In genomic region chr9:37324691-37325490, GRCh38 we compare ENCODE assay signal across 10 cellular contexts.
DNase-seq lines count a peak whose midpoint lies in the region; ATAC-seq, FAIRE-seq and TF ChIP-seq lines count a peak whose summit lies in the region.
"Had no signal": no experiment of that assay in that cellular context is flagged by ENCODE, and none has a peak within 500 bp of the region (broad histone marks: within the 10 kb centered on the region; RNA-seq: fewer than 3 reads in every experiment).

No MANE protein-coding gene starts in this region.

- ATAC-seq in CD8-positive, alpha-beta T cell = no peak
- ATAC-seq in GM19452 (IDR thresholded peaks at IDR 0.05; ENCODE audit: unreplicated experiment) (peak; percentile 2), GM12878 (peak; percentile 79), HG02840 (IDR thresholded peaks at IDR 0.05; ENCODE audit: low FRiP score, unreplicated experiment) (no peak)
- ATAC-seq: stimulated activated naive CD8-positive, alpha-beta T cell treated with anti-CD3 and anti-CD28 coated beads, Interleukin-15, Interleukin-2, amounts not matched to agents 100 U/mL and 50 U/mL, for 24 hours had no signal

- H3K27ac ChIP-seq in CD8-positive, alpha-beta T cell (ENCODE audit: low read depth, low read length) = no peak overlapping the region
- H3K27ac ChIP-seq in GM12878 (ENCODE audit: control insufficient read depth, insufficient read depth) = peak overlapping the region; percentile 93
- no peak overlapping the region for H3K27ac ChIP-seq in thyroid gland
- H3K27ac ChIP-seq: parathyroid adenoma had no signal

- POLR2A ChIA-PET in CD8-positive, alpha-beta T cell (lab: Charles Lee) = no interaction called here
- POLR2A ChIA-PET in GM12878 (lab: Charles Lee) = interaction anchor here (0.8 to 3.4 kb wide), 16 partner anchors 12 to 326 kb away, joined by 3 to 24 read pairs (median 4); partner anchors contain the start of gene PAX5

- no peak for TF ChIP-seq RAD21 in GM12878 (IDR thresholded peaks at IDR 0.05; ENCODE audit: insufficient read depth, low read depth, low read length)

- TF ChIP-seq EP300 in GM12878 (IDR thresholded peaks at IDR 0.05; ENCODE audit: borderline replicate concordance in 1 of 2, control insufficient read depth in 1 of 2, low read depth in 2 of 2, low read length in 2 of 2) = peak in 1 of 2 experiments; percentile 65; a peak in 1 of 4 replicates

- peaks cover 9% of the 10 kb centered on the region for H3K79me2 ChIP-seq in GM12878 (ENCODE audit: control insufficient read depth, insufficient read depth, low read length)
- H3K79me2 ChIP-seq: parathyroid adenoma had no signal

- RAD21 ChIA-PET in GM12878 (lab: Charles Lee; ENCODE audit: unreplicated experiment) = interaction anchor here (0.6 to 3.1 kb wide), 24 partner anchors 10 to 452 kb away, joined by 3 to 42 read pairs (median 5); partner anchors contain the start of gene ZCCHC7

- no peaks in the 10 kb centered on the region for H3K9me3 ChIP-seq in CD8-positive, alpha-beta T cell (ENCODE audit: low read length)
- H3K9me3 ChIP-seq in GM12878 (replicated peaks; ENCODE audit: control insufficient read depth, insufficient read depth, low read length) (no peaks in the 10 kb centered on the region; the same call in 2 of the 3 replicates), thyroid gland (no peaks in the 10 kb centered on the region)

- SMC1A ChIA-PET in GM12878 (lab: Charles Lee; ENCODE audit: uncharacterized antibody, unreplicated experiment) = interaction anchor here (0.8 to 5.6 kb wide), 36 partner anchors 7 to 525 kb away, joined by 3 to 65 read pairs (median 5); no protein-coding TSS in a partner anchor

- CTCF ChIA-PET in CD8-positive, alpha-beta T cell (lab: Charles Lee) = interaction anchor here (1.3 to 2.8 kb wide), 2 partner anchors 23 to 452 kb away, joined by 3 to 13 read pairs; no protein-coding TSS in a partner anchor
- CTCF ChIA-PET in GM12878 (lab: Yijun Ruan, JAX) = interaction anchor here (0.8 to 8.1 kb wide), 19 partner anchors 7 to 451 kb away, joined by 3 to 38 read pairs (median 7); no protein-coding TSS in a partner anchor

- H3K27me3 ChIP-seq in CD8-positive, alpha-beta T cell (ENCODE audit: insufficient read depth, low read length) = no peaks in the 10 kb centered on the region
- no peaks in the 10 kb centered on the region for H3K27me3 ChIP-seq in GM12878 (replicated peaks in 1 of 2; ENCODE audit: control insufficient read depth in 2 of 2, insufficient read depth in 2 of 2, low read length in 1 of 2)
- no peaks in the 10 kb centered on the region for H3K27me3 ChIP-seq in thyroid gland

- WGBS in GM12878 (ENCODE audit: insufficient coverage, insufficient replicate concordance, low lambda C conversion rate, missing lambda C conversion rate) = under 1% methylated on average over 5 of the region's 5 CpGs
- WGBS in thyroid gland, 2 donors = 92% methylated on average over 5 of the region's 5 CpGs

- H4K20me1 ChIP-seq in GM12878 (ENCODE audit: control insufficient read depth, insufficient read depth) = no peaks in the 10 kb centered on the region

- peaks cover 25% of the 10 kb centered on the region for H3K36me3 Mint-ChIP-seq in CD8-positive, alpha-beta T cell

- no peaks in the 10 kb centered on the region for H3K9me3 Mint-ChIP-seq in CD8-positive, alpha-beta T cell

- intact Hi-C loops in CD8-positive, alpha-beta T cell (cut with DNase I, micrococcal nuclease) = loop anchor here in 1 of 2 experiments (5.0 kb wide), 1 partner anchor 453 kb away; no protein-coding TSS in a partner anchor
- intact Hi-C loops in GM12878 (cut with micrococcal nuclease; ENCODE audit: unreplicated experiment) = loop anchor here (5.0 kb wide), 2 partner anchors 293 to 453 kb away; partner anchors contain the start of gene PAX5
- intact Hi-C loops in thyroid gland (cut with DNase I) = no loop called here

- no peaks in the 10 kb centered on the region for H3K36me3 ChIP-seq in CD8-positive, alpha-beta T cell (ENCODE audit: insufficient read depth, low read length)
- no peaks in the 10 kb centered on the region; a peak in 3 of 4 replicates for H3K36me3 ChIP-seq in GM12878 (ENCODE audit: control insufficient read depth in 2 of 2, insufficient read depth in 2 of 2, low read length in 1 of 2)
- H3K36me3 ChIP-seq in thyroid gland = no peaks in the 10 kb centered on the region

- TF ChIP-seq POLR2A in GM12878 (IDR thresholded peaks at IDR 0.05; ENCODE audit: low read depth, low read length) (no peak), thyroid gland (IDR thresholded peaks at IDR 0.05) (no peak)

- no peak overlapping the region for H3K4me3 ChIP-seq in CD8-positive, alpha-beta T cell (ENCODE audit: low read depth, low read length)
- H3K4me3 ChIP-seq in LNCaP clone FGC (ENCODE audit: low read depth, low read length) (no peak overlapping the region), GM12878 (peak overlapping the region; percentile 18), thyroid gland (replicated peaks in 1 of 3) (no peak overlapping the region)

- peaks cover 6% of the 10 kb centered on the region for H3K4me1 Mint-ChIP-seq in CD8-positive, alpha-beta T cell (ENCODE audit: low read depth)

- H3K27ac Mint-ChIP-seq in CD8-positive, alpha-beta T cell = peak overlapping the region; percentile 66

- in situ Hi-C loops in GM12878 (cut with MboI) = no loop called here

- DNase-seq in CD8-positive, alpha-beta T cell = no peak
- DNase-seq in LNCaP clone FGC (ENCODE audit: low read depth) (peak; percentile 43), GM12878 (ENCODE audit: low read depth, low spot score) (no peak), GF-D8 (lab: John Stamatoyannopoulos, UW) (no peak), thyroid gland (no peak), iPS-NIHi7 (ENCODE audit: extremely low spot score) (no peak)
- DNase-seq: stimulated activated naive CD8-positive, alpha-beta T cell treated with anti-CD3 and anti-CD28 coated beads, Interleukin-15, Interleukin-2, amounts not matched to agents 100 U/mL and 50 U/mL, for 24 hours had no signal

- H2AFZ ChIP-seq in GM12878 (ENCODE audit: control insufficient read depth, low read depth, low read length) = peak overlapping the region; percentile 77
- H2AFZ ChIP-seq: parathyroid adenoma had no signal

- no peak overlapping the region for H3K4me3 Mint-ChIP-seq in CD8-positive, alpha-beta T cell

- H3K9ac ChIP-seq in GM12878 (ENCODE audit: control insufficient read depth, insufficient read depth, low read length) = peak overlapping the region; percentile 69
- H3K9ac ChIP-seq: parathyroid adenoma had no signal

- BruUV-seq in GM12878 (replicated peaks; lab: Mats Ljungman, UMichigan) = no TSS peak

- TF ChIP-seq CTCF in CD8-positive, alpha-beta T cell (IDR thresholded peaks at IDR 0.05) = no peak
- TF ChIP-seq CTCF in LNCaP clone FGC (IDR thresholded peaks at IDR 0.05; ENCODE audit: control insufficient read depth, extremely low read depth, insufficient read depth) (no peak), GM12878 (IDR thresholded peaks at IDR 0.05 in 2 of 3, conservative IDR thresholded peaks at IDR 0.05 in 1 of 3; ENCODE audit: control insufficient read depth in 2 of 3, extremely low read depth in 1 of 3, insufficient read depth in 1 of 3, low read depth in 3 of 3, low read length in 3 of 3) (no peak), thyroid gland (IDR thresholded peaks at IDR 0.05) (no peak)

- no peaks in the 10 kb centered on the region for H3K4me1 ChIP-seq in CD8-positive, alpha-beta T cell (ENCODE audit: insufficient read depth, low read length)
- H3K4me1 ChIP-seq in GM12878 (ENCODE audit: control insufficient read depth, insufficient read depth, low read length) (peaks cover 30% of the 10 kb centered on the region), thyroid gland (peaks cover 3 to 9% of the 10 kb centered on the region in 2 donors)
- H3K4me1 ChIP-seq: parathyroid adenoma had no signal

- peak; percentile 56 for FAIRE-seq in GM12878 (lab: Jason Lieb, UNC)

- no peaks in the 10 kb centered on the region for H3K27me3 Mint-ChIP-seq in CD8-positive, alpha-beta T cell (ENCODE audit: low read depth)

- peak overlapping the region; percentile 92 for H3K4me2 ChIP-seq in GM12878 (ENCODE audit: control insufficient read depth, insufficient read depth)

TF ChIP-seq in GM12878, 131 proteins besides CTCF, POLR2A, EP300 and RAD21 (continues in another document):
- TF ChIP-seq SMARCA5 (IDR thresholded peaks at IDR 0.05) (0 out of 2 replicates have a peak, but pooled peaks have one; percentile 38), IKZF2 (IDR thresholded peaks at IDR 0.05) (peak; percentile 46 to 61; a peak in 2 of 4 replicates), SUZ12 (IDR thresholded peaks at IDR 0.05; ENCODE audit: unreplicated experiment) (no peak), ATF2 (IDR thresholded peaks at IDR 0.05; ENCODE audit: low read length) (peak; percentile 35; the same call in 1 of the 2 replicates), BCL11A (IDR thresholded peaks at IDR 0.05; ENCODE audit: low read depth, low read length) (0 out of 2 replicates have a peak, but pooled peaks have one; percentile 8), TCF7 (IDR thresholded peaks at IDR 0.05; ENCODE audit: borderline replicate concordance) (peak; percentile 88), PKNOX1 (IDR thresholded peaks at IDR 0.05) (peak; percentile 86), SMAD5 (IDR thresholded peaks at IDR 0.05; ENCODE audit: low read depth) (no peak), JUNB (IDR thresholded peaks at IDR 0.05) (no peak), NFIC (IDR thresholded peaks at IDR 0.05; ENCODE audit: low read depth, low read length) (peak; percentile 71)

Comparison
In these comparisons a context has a peak if more than half of its experiments do, and no peak if none do; other contexts are left out.
1. ATAC-seq: peak in GM19452 (single experiment) and GM12878 (single experiment); none in CD8-positive, alpha-beta T cell (single experiment) and HG02840 (single experiment).